ENCODE assay signal across 23 cellular contexts in the genomic region with DNA sequence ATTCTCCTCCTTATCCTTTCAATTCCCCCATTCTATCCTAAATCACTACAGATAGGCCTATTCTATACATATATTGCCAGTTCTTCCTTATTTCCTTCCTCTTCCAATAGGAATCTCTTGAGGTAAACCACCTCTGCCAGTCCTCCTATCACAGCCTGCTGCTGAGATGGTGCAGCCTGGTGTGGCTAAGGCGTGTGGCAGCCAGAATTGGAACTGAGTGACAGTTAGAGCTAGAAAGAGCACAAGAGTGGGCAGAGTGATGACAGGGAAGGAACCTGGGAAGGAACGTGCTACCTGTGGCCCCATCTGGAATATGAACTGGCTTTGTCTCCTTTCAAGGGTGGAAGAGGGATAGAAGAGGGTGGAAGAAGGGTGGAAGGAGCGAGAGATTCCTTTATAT.
DNase-seq lines count a peak whose midpoint lies in the region; ATAC-seq lines count a peak whose summit lies in the region.
"Had no signal": no experiment of that assay in that cellular context is flagged by ENCODE, and none has a peak within 500 bp of the region (broad histone marks: within the 10 kb centered on the region; RNA-seq: fewer than 3 reads in every experiment).

No MANE protein-coding gene starts in this region.

- H3K27ac ChIP-seq in cingulate gyrus (ENCODE audit: low read depth, low read length), result peak overlapping the region; percentile 4
- H3K27ac ChIP-seq: BLaER1 had no signal

- peaks cover 6 to 8% (median 7%) of the 10 kb centered on the region in 3 donors for H3K27me3 Mint-ChIP-seq in immature natural killer cell (ENCODE audit: low read depth in 3 of 3)
- H3K27me3 Mint-ChIP-seq: CD4-positive, CD25-positive, alpha-beta regulatory T cell had no signal

- intact Hi-C loops in head of caudate nucleus (cut with DNase I), result no loop called here

- H3K4me3 Mint-ChIP-seq in immature natural killer cell, result no peak overlapping the region
- H3K4me3 Mint-ChIP-seq: CD14-positive monocyte; CD4-positive, alpha-beta memory T cell; CD4-positive, CD25-positive, alpha-beta regulatory T cell; CD8-positive, alpha-beta memory T cell had no signal

- H3K36me3 Mint-ChIP-seq in immature natural killer cell, result no peaks in the 10 kb centered on the region
- H3K36me3 Mint-ChIP-seq: CD14-positive monocyte; CD4-positive, alpha-beta memory T cell; CD4-positive, CD25-positive, alpha-beta regulatory T cell; CD8-positive, alpha-beta memory T cell had no signal

- ATAC-seq in HG02885 (IDR thresholded peaks at IDR 0.05; ENCODE audit: poor library complexity, unreplicated experiment), result no peak
- ATAC-seq: GM12878 had no signal

- no peaks in the 10 kb centered on the region for H3K4me1 Mint-ChIP-seq in immature natural killer cell
- H3K4me1 Mint-ChIP-seq: CD14-positive monocyte had no signal

- DNase-seq in head of caudate nucleus (peak in 36 of 42 donors; percentile 21 to 89 (median 60)), NCI-H446 treated with DMSO at 0.1 percent for 48 hours (lab: John Stamatoyannopoulos, UW) (no peak), immature natural killer cell (no peak)
- DNase-seq: 8988T; ACHN; BE2C; C1 segment of cervical spinal cord; CD4-positive, alpha-beta memory T cell; CD4-positive, CD25-positive, alpha-beta regulatory T cell; CD8-positive, alpha-beta memory T cell; COR-L47; DMS 273 treated with DMSO at 0.1 percent for 48 hours; DMS153; DMS53; DMS79; DND-41; EL; GDM1 had no signal

- peaks cover 0 to 1% (median 0%) of the 10 kb centered on the region in 6 donors for H3K9me3 Mint-ChIP-seq in immature natural killer cell
- H3K9me3 Mint-ChIP-seq: CD14-positive monocyte; CD4-positive, alpha-beta memory T cell; CD4-positive, CD25-positive, alpha-beta regulatory T cell; CD8-positive, alpha-beta memory T cell had no signal

- no peak overlapping the region for H3K27ac Mint-ChIP-seq in immature natural killer cell
- H3K27ac Mint-ChIP-seq: CD4-positive, alpha-beta memory T cell; CD4-positive, CD25-positive, alpha-beta regulatory T cell had no signal

Comparison
In these comparisons a context has a peak if more than half of its experiments do, and no peak if none do; other contexts are left out.
1. DNase-seq: peak in head of caudate nucleus (36 of 42); none in NCI-H446 treated with DMSO at 0.1 percent for 48 hours (single experiment) and immature natural killer cell (0 of 3).